ENCODE assay signal across 8 cellular contexts in genomic region chr7:70729553-70730157, GRCh38.
A peak's percentile ranks its signal among the peaks of the same experiment; 100 is the strongest.
DNase-seq lines count a peak whose midpoint lies in the region; ATAC-seq, FAIRE-seq and TF ChIP-seq lines count a peak whose summit lies in the region.
"Not testable (repeated sequence)": the region's sequence is repeated elsewhere in the genome, so short reads cannot be mapped to it uniquely, and the experiment has no call there.

No MANE protein-coding gene starts in this region.

- not testable (repeated sequence) for TF ChIP-seq CTCF in Loucy (conservative IDR thresholded peaks at IDR 0.05; ENCODE audit: low read length); GM12878 (IDR thresholded peaks at IDR 0.05 in 2 of 3, conservative IDR thresholded peaks at IDR 0.05 in 1 of 3; ENCODE audit: control insufficient read depth in 2 of 3, extremely low read depth in 1 of 3, insufficient read depth in 1 of 3, low read depth in 3 of 3, low read length in 3 of 3); epithelial cell of esophagus (IDR thresholded peaks at IDR 0.05; ENCODE audit: insufficient read depth, low read depth, low read length, missing control alignments); nephron (IDR thresholded peaks at IDR 0.05; ENCODE audit: unreplicated experiment in 3 of 3); upper lobe of right lung (IDR thresholded peaks at IDR 0.05)

- not testable (repeated sequence) for TF ChIP-seq RAD21 in GM12878 (IDR thresholded peaks at IDR 0.05; ENCODE audit: insufficient read depth, low read depth, low read length)

- H3K9me3 Mint-ChIP-seq in nephron, result not testable (repeated sequence)

- H3K9me3 ChIP-seq in Loucy (ENCODE audit: insufficient read depth, low read depth, low read length); GM12878 (replicated peaks; ENCODE audit: control insufficient read depth, insufficient read depth, low read length); upper lobe of right lung: not testable (repeated sequence)

- in situ Hi-C loops in GM12878 (cut with MboI), result loop anchor here (5.0 kb wide), 1 partner anchor 33 kb away; no protein-coding TSS in a partner anchor

- peak overlapping the region; percentile 64 for H3K4me2 ChIP-seq in Loucy (ENCODE audit: low read depth, low read length, poor library complexity, severe bottlenecking)
- H3K4me2 ChIP-seq in GM12878 (ENCODE audit: control insufficient read depth, insufficient read depth), result peak overlapping the region; percentile 61

- WGBS in GM12878 (ENCODE audit: insufficient coverage, insufficient replicate concordance, low lambda C conversion rate, missing lambda C conversion rate), result 72% methylated on average over 13 of the region's 13 CpGs

- not testable (repeated sequence) for TF ChIP-seq EP300 in GM12878 (IDR thresholded peaks at IDR 0.05; ENCODE audit: borderline replicate concordance in 1 of 2, control insufficient read depth in 1 of 2, low read depth in 2 of 2, low read length in 2 of 2)

- H3K36me3 Mint-ChIP-seq in nephron (ENCODE audit: low read depth), result peaks cover 43% of the 10 kb centered on the region

- H3K79me2 ChIP-seq in Loucy (ENCODE audit: insufficient read depth, low read length) (peaks cover 88% of the 10 kb centered on the region), GM12878 (ENCODE audit: control insufficient read depth, insufficient read depth, low read length) (peaks cover 63% of the 10 kb centered on the region)

- peak overlapping the region; percentile 16 to 81 (median 68) for H3K27ac Mint-ChIP-seq in nephron

- peak; percentile 35 for ATAC-seq in GM21723 (IDR thresholded peaks at IDR 0.05; ENCODE audit: unreplicated experiment)
- peak; percentile 56 for ATAC-seq in GM12878
- ATAC-seq in left lobe of liver, result peak; percentile 17
- ATAC-seq in upper lobe of right lung, result peak; percentile 79

- not testable (repeated sequence) for H3K27me3 Mint-ChIP-seq in nephron (ENCODE audit: low read depth)

- not testable (repeated sequence) for H3K27me3 ChIP-seq in Loucy (ENCODE audit: insufficient read depth, low read length, poor library complexity, severe bottlenecking); GM12878 (replicated peaks in 1 of 2; ENCODE audit: control insufficient read depth in 2 of 2, insufficient read depth in 2 of 2, low read length in 1 of 2); upper lobe of right lung

- peaks cover 41% of the 10 kb centered on the region for H3K4me1 Mint-ChIP-seq in nephron

- SMC1A ChIA-PET in GM12878 (lab: Charles Lee; ENCODE audit: uncharacterized antibody, unreplicated experiment), result interaction anchor here (1.0 to 2.4 kb wide), 7 partner anchors 19 to 49 kb away, joined by 3 to 11 read pairs (median 4); no protein-coding TSS in a partner anchor

- H3K4me3 ChIP-seq in Loucy (ENCODE audit: low read length, poor library complexity, severe bottlenecking) (peak overlapping the region; percentile 45), GM12878 (peak overlapping the region; percentile 13; the same call in 1 of the 2 replicates), upper lobe of right lung (peak overlapping the region; percentile 10)
- H3K4me3 ChIP-seq in epithelial cell of esophagus (ENCODE audit: low read length), result not testable (repeated sequence)

- not testable (repeated sequence) for H2AFZ ChIP-seq in Loucy (ENCODE audit: low read length)
- H2AFZ ChIP-seq in GM12878 (ENCODE audit: control insufficient read depth, low read depth, low read length), result peak overlapping the region; percentile 5; the same call in 1 of the 2 replicates

- intact Hi-C loops in GM12878 (cut with micrococcal nuclease; ENCODE audit: unreplicated experiment); upper lobe of right lung (cut with DNase I): not testable (repeated sequence)

- not testable (repeated sequence) for H3K36me3 ChIP-seq in Loucy (ENCODE audit: insufficient read depth, low read length); GM12878 (ENCODE audit: control insufficient read depth in 2 of 2, insufficient read depth in 2 of 2, low read length in 1 of 2); upper lobe of right lung

- H3K4me3 Mint-ChIP-seq in nephron, result not testable (repeated sequence)

- not testable (repeated sequence) for BruUV-seq in GM12878 (replicated peaks; lab: Mats Ljungman, UMichigan)

- peak overlapping the region; percentile 51 for H3K9ac ChIP-seq in Loucy (ENCODE audit: low read depth, low read length, poor library complexity, severe bottlenecking)
- H3K9ac ChIP-seq in GM12878 (ENCODE audit: control insufficient read depth, insufficient read depth, low read length), result peak overlapping the region; percentile 50

- H3K4me1 ChIP-seq in Loucy (ENCODE audit: insufficient read depth, low read length, poor library complexity, severe bottlenecking) (peaks cover 17% of the 10 kb centered on the region), GM12878 (ENCODE audit: control insufficient read depth, insufficient read depth, low read length) (peaks cover 42% of the 10 kb centered on the region)
- H3K4me1 ChIP-seq in upper lobe of right lung, result not testable (repeated sequence)

- H3K27ac ChIP-seq in GM12878 (ENCODE audit: control insufficient read depth, insufficient read depth), result peak overlapping the region; percentile 89
- H3K27ac ChIP-seq in upper lobe of right lung, result peak overlapping the region; percentile 75

- RAD21 ChIA-PET in GM12878 (lab: Charles Lee; ENCODE audit: unreplicated experiment), result interaction anchor here (0.5 to 2.9 kb wide), 9 partner anchors 9 to 49 kb away, joined by 3 to 11 read pairs (median 4); no protein-coding TSS in a partner anchor

- H3F3A ChIP-seq in Loucy (ENCODE audit: low read depth), result not testable (repeated sequence)

- POLR2A ChIA-PET in GM12878 (lab: Charles Lee), result interaction anchor here (1.1 to 1.3 kb wide), 3 partner anchors 29 to 34 kb away, joined by 3 to 4 read pairs (median 3); no protein-coding TSS in a partner anchor

- peak; percentile 80 for DNase-seq in NCI-H2196 (lab: John Stamatoyannopoulos, UW; ENCODE audit: unreplicated experiment)
- peak; percentile 59 for DNase-seq in GM12878 (ENCODE audit: low read depth, low spot score)
- DNase-seq in epithelial cell of esophagus (ENCODE audit: low read depth), result peak; percentile 60
- not testable (repeated sequence) for DNase-seq in left lobe of liver (ENCODE audit: low spot score)
- peak; percentile 81 for DNase-seq in upper lobe of right lung

- FAIRE-seq in GM12878 (lab: Jason Lieb, UNC), result peak; percentile 23

- not testable (repeated sequence) for H4K20me1 ChIP-seq in Loucy (ENCODE audit: insufficient read depth, low read length, poor library complexity, severe bottlenecking); GM12878 (ENCODE audit: control insufficient read depth, insufficient read depth)

- not testable (repeated sequence) for TF ChIP-seq POLR2A in GM12878 (IDR thresholded peaks at IDR 0.05; ENCODE audit: low read depth, low read length)

- not testable (repeated sequence) for H3K9me2 ChIP-seq in Loucy (replicated peaks; ENCODE audit: low read depth, low read length)

- CTCF ChIA-PET in GM12878 (lab: Yijun Ruan, JAX), result interaction anchor here (0.6 to 1.3 kb wide), 4 partner anchors 8 to 22 kb away, joined by 3 to 5 read pairs (median 4); no protein-coding TSS in a partner anchor

TF ChIP-seq in GM12878, 131 proteins besides CTCF, POLR2A, EP300 and RAD21:
- TF ChIP-seq RUNX3 (IDR thresholded peaks at IDR 0.05; ENCODE audit: low read length) (0 out of 2 replicates have a peak, but pooled peaks have one; percentile 29), STAT3 (IDR thresholded peaks at IDR 0.05; ENCODE audit: low read depth, low read length) (0 out of 2 replicates have a peak, but pooled peaks have one; percentile 43), IKZF2 (IDR thresholded peaks at IDR 0.05) (0 out of 4 replicates have a peak, but pooled peaks of 1 of the 2 experiments have one; percentile 15), NFIC (IDR thresholded peaks at IDR 0.05; ENCODE audit: low read depth, low read length) (peak; percentile 35), ATF2 (IDR thresholded peaks at IDR 0.05; ENCODE audit: low read length) (peak; percentile 51; the same call in 1 of the 2 replicates), IKZF1 (conservative IDR thresholded peaks at IDR 0.05) (0 out of 2 replicates have a peak, but pooled peaks have one; percentile 2)

Comparison
In these comparisons a context has a peak if more than half of its experiments do, and no peak if none do; other contexts are left out.
1. ATAC-seq: peak in every context shown above with its lines; median percentile 79 in upper lobe of right lung; 56 in GM12878; 35 in GM21723; 17 in left lobe of liver.